In the genomic region with DNA sequence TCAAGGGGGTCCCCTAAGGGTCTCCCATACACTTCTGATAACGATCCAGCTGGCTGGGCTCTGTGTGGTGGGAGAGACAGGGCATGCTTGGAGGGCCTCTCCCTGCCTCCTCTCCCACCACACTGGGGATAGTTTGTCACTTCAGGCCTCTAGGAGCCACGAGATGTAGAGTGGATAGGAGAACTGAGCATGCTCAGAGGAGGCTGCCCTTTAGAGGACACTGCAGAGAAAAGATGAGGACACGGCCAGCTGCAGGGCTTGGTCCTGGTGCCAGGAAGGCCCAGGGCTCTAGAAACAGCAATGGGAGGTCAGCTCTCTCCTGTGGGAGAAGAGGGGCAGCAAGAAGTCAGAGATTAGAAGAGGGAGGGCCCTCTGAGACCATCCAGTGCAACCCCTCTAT, we compare ENCODE assay signal across 2 cellular contexts.
TF ChIP-seq lines count a peak whose summit lies in the region.

No MANE protein-coding gene starts in this region.

TF ChIP-seq in IMR-90, 13 proteins besides CTCF, POLR2A, EP300 and RAD21:
- TF ChIP-seq RCOR1 (IDR thresholded peaks at IDR 0.05; ENCODE audit: insufficient replicate concordance, low read length) (no peak), BHLHE40 (IDR thresholded peaks at IDR 0.05; ENCODE audit: low read depth, low read length) (no peak), CHD1 (IDR thresholded peaks at IDR 0.05; ENCODE audit: low read depth, low read length) (no peak), RFX5 (IDR thresholded peaks at IDR 0.05; ENCODE audit: low read depth, low read length) (no peak), NFE2L2 (IDR thresholded peaks at IDR 0.05; ENCODE audit: low read depth, low read length) (no peak), MAFK (IDR thresholded peaks at IDR 0.05; ENCODE audit: low read depth, low read length) (no peak), SMC3 (IDR thresholded peaks at IDR 0.05; ENCODE audit: low read depth, low read length) (no peak), FOS (IDR thresholded peaks at IDR 0.05; ENCODE audit: low read depth, low read length) (no peak), MXI1 (IDR thresholded peaks at IDR 0.05; ENCODE audit: borderline replicate concordance, low read depth, low read length) (no peak), CEBPB (IDR thresholded peaks at IDR 0.05; ENCODE audit: low read depth, low read length) (no peak), MAZ (IDR thresholded peaks at IDR 0.05; ENCODE audit: borderline replicate concordance, low read depth, low read length) (no peak)
- TF ChIP-seq, protein P1, sequence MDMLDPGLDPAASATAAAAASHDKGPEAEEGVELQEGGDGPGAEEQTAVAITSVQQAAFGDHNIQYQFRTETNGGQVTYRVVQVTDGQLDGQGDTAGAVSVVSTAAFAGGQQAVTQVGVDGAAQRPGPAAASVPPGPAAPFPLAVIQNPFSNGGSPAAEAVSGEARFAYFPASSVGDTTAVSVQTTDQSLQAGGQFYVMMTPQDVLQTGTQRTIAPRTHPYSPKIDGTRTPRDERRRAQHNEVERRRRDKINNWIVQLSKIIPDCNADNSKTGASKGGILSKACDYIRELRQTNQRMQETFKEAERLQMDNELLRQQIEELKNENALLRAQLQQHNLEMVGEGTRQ (IDR thresholded peaks at IDR 0.05; ENCODE audit: low read depth, low read length) = no peak
- TF ChIP-seq, protein P2, sequence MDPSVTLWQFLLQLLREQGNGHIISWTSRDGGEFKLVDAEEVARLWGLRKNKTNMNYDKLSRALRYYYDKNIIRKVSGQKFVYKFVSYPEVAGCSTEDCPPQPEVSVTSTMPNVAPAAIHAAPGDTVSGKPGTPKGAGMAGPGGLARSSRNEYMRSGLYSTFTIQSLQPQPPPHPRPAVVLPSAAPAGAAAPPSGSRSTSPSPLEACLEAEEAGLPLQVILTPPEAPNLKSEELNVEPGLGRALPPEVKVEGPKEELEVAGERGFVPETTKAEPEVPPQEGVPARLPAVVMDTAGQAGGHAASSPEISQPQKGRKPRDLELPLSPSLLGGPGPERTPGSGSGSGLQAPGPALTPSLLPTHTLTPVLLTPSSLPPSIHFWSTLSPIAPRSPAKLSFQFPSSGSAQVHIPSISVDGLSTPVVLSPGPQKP (IDR thresholded peaks at IDR 0.05; ENCODE audit: borderline replicate concordance, low read depth, low read length) = no peak
TF ChIP-seq in IMR-90: peak in this region for 0.

TF ChIP-seq in K562, 482 proteins besides CTCF, POLR2A, EP300 and RAD21:
- no peak for TF ChIP-seq ZNF444 (CRISPR knock-in tag; IDR thresholded peaks at IDR 0.05)
- peak; percentile 72 to 79 for TF ChIP-seq NRF1 (conservative IDR thresholded peaks at IDR 0.05 in 1 of 2, IDR thresholded peaks at IDR 0.05 in 1 of 2)
